8 cellular contexts compared by ENCODE assay signal in genomic region chr22:43001271-43002197, GRCh38. TPM values are rescaled to one million over a fixed set of nuclear protein-coding genes. Genes with fewer than 3 reads are reported as not detected.
DNase-seq lines count a peak whose midpoint lies in the region; ATAC-seq, FAIRE-seq and TF ChIP-seq lines count a peak whose summit lies in the region.

No MANE protein-coding gene starts in this region.

- CTCF ChIA-PET in A549 (lab: Yijun Ruan, JAX) (interaction anchor here (0.9 to 2.9 kb wide), 5 partner anchors 10 to 89 kb away, joined by 3 to 23 read pairs (median 4); partner anchors contain the start of gene PACSIN2), MCF 10A (lab: Yijun Ruan, JAX) (interaction anchor here (0.6 to 1.6 kb wide), 2 partner anchors 10 to 94 kb away, joined by 3 to 6 read pairs; no protein-coding TSS in a partner anchor)

- peaks cover 100% of the 10 kb centered on the region for H3K4me1 ChIP-seq in A549
- peaks cover 88% of the 10 kb centered on the region for H3K4me1 ChIP-seq in mesodermal cell (ENCODE audit: control insufficient read depth, insufficient read depth, low read length, poor library complexity, severe bottlenecking)

- H3K36me3 Mint-ChIP-seq in MCF 10A (ENCODE audit: insufficient read depth, unreplicated experiment): no peaks in the 10 kb centered on the region

- peak overlapping the region; percentile 31; the same call in 2 of the 3 replicates for H3K4me3 ChIP-seq in A549
- H3K4me3 ChIP-seq in mesodermal cell (ENCODE audit: extremely low read depth, insufficient read depth, low read length, poor library complexity, severe bottlenecking): no peak overlapping the region

- DNase-seq in A549 (ENCODE audit: low read depth in 1 of 2, low spot score in 1 of 2): no peak
- DNase-seq in M059J (ENCODE audit: low read depth): peak; percentile 62
- DNase-seq in MCF 10A (ENCODE audit: unreplicated experiment): no peak
- no peak for DNase-seq in stimulated activated CD4-positive, alpha-beta T cell treated with anti-CD3 and anti-CD28 coated beads, Interleukin-2, amount 100 ng/mL, for 48 hours
- no peak for DNase-seq in EL
- DNase-seq in ureter (ENCODE audit: low spot score): no peak

- no peaks in the 10 kb centered on the region for H3K27me3 Mint-ChIP-seq in MCF 10A (ENCODE audit: insufficient read depth, unreplicated experiment)

- no peak for TF ChIP-seq CTCF in A549 (IDR thresholded peaks at IDR 0.05)
- no peak for TF ChIP-seq CTCF in MCF 10A (IDR thresholded peaks at IDR 0.05; ENCODE audit: unreplicated experiment)

- no peak for TF ChIP-seq POLR2A in A549 (IDR thresholded peaks at IDR 0.05; ENCODE audit: low read length)

- POLR2A ChIA-PET in A549 (lab: Yijun Ruan, JAX) (interaction anchor here (0.8 to 1.2 kb wide), 3 partner anchors 8 to 13 kb away, joined by 3 to 4 read pairs (median 3); partner anchors contain the start of gene PACSIN2), MCF 10A (lab: Yijun Ruan, JAX) (interaction anchor here (1.0 to 8.2 kb wide), 3 partner anchors 11 to 32 kb away, joined by 3 to 85 read pairs (median 9); partner anchors contain the start of gene PACSIN2)

- H3K4me3 Mint-ChIP-seq in MCF 10A (ENCODE audit: unreplicated experiment): no peak overlapping the region

- H3K27ac ChIP-seq in A549: peak overlapping the region; percentile 95 to 99
- peak overlapping the region; percentile 89 for H3K27ac ChIP-seq in mesodermal cell (ENCODE audit: low read depth, low read length, severe bottlenecking)

- H3K4me2 ChIP-seq in A549: peak overlapping the region; percentile 85

- H3K27ac Mint-ChIP-seq in MCF 10A (ENCODE audit: low read depth, unreplicated experiment): peak overlapping the region; percentile 52

- BruUV-seq in MCF 10A (replicated peaks; lab: Mats Ljungman, UMichigan): no TSS peak

- H3K9me3 ChIP-seq in A549 (no peaks in the 10 kb centered on the region), mesodermal cell (ENCODE audit: control insufficient read depth, low read length) (peaks cover 6% of the 10 kb centered on the region)

- no peak for TF ChIP-seq EP300 in A549 (IDR thresholded peaks at IDR 0.05)

- no peak for TF ChIP-seq RAD21 in A549 (conservative IDR thresholded peaks at IDR 0.05 in 1 of 2, IDR thresholded peaks at IDR 0.05 in 1 of 2)

- ATAC-seq in A549 (peak; percentile 32 to 51; a peak in 4 of 6 replicates), GM21526 (IDR thresholded peaks at IDR 0.05; ENCODE audit: low FRiP score, unreplicated experiment) (no peak)

- H3K4me1 Mint-ChIP-seq in MCF 10A (ENCODE audit: insufficient read depth, unreplicated experiment): peaks cover 39% of the 10 kb centered on the region

- peaks cover 3% of the 10 kb centered on the region for H3K36me3 ChIP-seq in mesodermal cell (ENCODE audit: control insufficient read depth, insufficient read depth, low read length)

- H3K9me3 Mint-ChIP-seq in MCF 10A (ENCODE audit: unreplicated experiment): no peaks in the 10 kb centered on the region

- FAIRE-seq in A549 (lab: Jason Lieb, UNC): no peak

- intact Hi-C loops in MCF 10A (cut with micrococcal nuclease): no loop called here

- WGBS in A549 (ENCODE audit: missing lambda C conversion rate): 48% methylated on average over 2 of the region's 3 CpGs
- WGBS in mesodermal cell (ENCODE audit: insufficient coverage in 2 of 2), 2 experiments: 93% methylated on average over 2 of the region's 3 CpGs

TF ChIP-seq in A549, 52 proteins besides CTCF, POLR2A, EP300 and RAD21:
- TF ChIP-seq FOXS1 (CRISPR knock-in tag; IDR thresholded peaks at IDR 0.05): no peak
- TF ChIP-seq CBX2 (IDR thresholded peaks at IDR 0.05; ENCODE audit: borderline replicate concordance, low read depth): no peak
- TF ChIP-seq CBX8 (IDR thresholded peaks at IDR 0.05): no peak
- TF ChIP-seq TP53 (CRISPR knock-in tag; IDR thresholded peaks at IDR 0.05): no peak
- no peak for TF ChIP-seq NFE2L2 (conservative IDR thresholded peaks at IDR 0.05; ENCODE audit: low read length)
- TF ChIP-seq SREBF2 (IDR thresholded peaks at IDR 0.05): no peak
- no peak for TF ChIP-seq TFCP2L1 (CRISPR knock-in tag; IDR thresholded peaks at IDR 0.05)
- TF ChIP-seq ESRRA (IDR thresholded peaks at IDR 0.05; ENCODE audit: borderline replicate concordance, low read length): no peak
- TF ChIP-seq HMGXB4 (CRISPR knock-in tag; IDR thresholded peaks at IDR 0.05; ENCODE audit: borderline replicate concordance): no peak
- no peak for TF ChIP-seq ZC3H11A (IDR thresholded peaks at IDR 0.05)
- no peak for TF ChIP-seq FOSB (CRISPR knock-in tag; IDR thresholded peaks at IDR 0.05)

RNA-seq across cellular contexts. Expression of gene PACSIN2, which starts 13.4 kb away (rescaled TPM):
- 76.5 and 94.0 TPM in 2 replicates for polyA plus RNA-seq in A549 (2011; rRNA removed)
- polyA plus RNA-seq in A549 (2012; cell fraction: cytosol; rRNA removed): 68.9 and 75.1 TPM in 2 replicates
- 75.5 and 83.5 TPM in 2 replicates for polyA plus RNA-seq in A549 (2012; cell fraction: nucleus; rRNA removed)
- polyA plus RNA-seq in A549 (2017; fragmentation: RNase III; extraction: RNeasy Plus Mini Kit Qiagen cat#74134 plus additional on column Dnase treatment): 60.2 to 63.4 TPM (median 60.3 TPM) in 3 replicates
- 36.2 and 36.7 TPM in 2 replicates for polyA minus RNA-seq in A549 (2011; rRNA and poly(A)+ RNA removed)
- 31.0 and 51.0 TPM in 2 replicates for total RNA-seq in M059J (2014; rRNA removed; shearing (Covaris generic))
- total RNA-seq in MCF 10A (2022): 66.5 and 67.3 TPM in 2 replicates
- 63.4 TPM for polyA plus RNA-seq in mesodermal cell (2013, experiment 1 of 2)
- polyA plus RNA-seq in mesodermal cell (2013, experiment 2 of 2): 61.9 TPM
- 78.5 TPM for total RNA-seq in ureter
